ENCODE assay signal across 23 cellular contexts in the genomic region with DNA sequence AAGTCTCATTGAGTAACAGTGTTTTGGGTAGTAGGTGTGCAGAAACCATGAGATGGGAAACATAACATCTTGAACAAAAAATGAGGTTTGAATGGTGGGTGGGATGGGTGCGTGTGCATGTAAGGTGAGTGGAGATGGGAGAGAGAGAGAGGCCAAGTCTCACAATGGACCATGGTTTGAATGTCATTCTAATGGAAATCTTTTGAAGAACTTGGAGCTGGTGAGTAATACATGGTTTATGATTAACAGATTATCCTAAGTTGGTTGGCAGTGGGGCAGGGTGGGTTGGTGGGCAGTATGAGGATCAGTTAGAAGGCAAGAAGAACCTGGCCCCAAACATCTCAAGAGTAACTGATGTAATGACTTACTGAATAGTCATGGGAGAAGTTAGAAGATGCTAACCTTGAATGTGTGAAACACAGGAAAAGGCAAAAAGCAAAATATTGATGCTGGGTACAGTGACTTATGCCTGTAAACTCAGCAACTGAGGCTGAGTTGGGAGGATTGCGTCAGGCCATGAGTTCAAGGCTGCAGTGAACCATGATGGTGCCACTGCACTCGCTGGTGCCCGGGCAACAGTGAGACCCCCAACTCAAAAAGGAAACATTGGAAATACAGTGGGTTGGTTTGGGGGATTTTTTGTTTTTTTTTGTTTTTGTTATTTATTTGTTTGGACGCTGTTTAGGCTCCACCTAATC. TPM values are rescaled to one million over a fixed set of nuclear protein-coding genes. Genes with fewer than 3 reads are reported as not detected.
DNase-seq lines count a peak whose midpoint lies in the region; TF ChIP-seq lines count a peak whose summit lies in the region.
"Had no signal": no experiment of that assay in that cellular context is flagged by ENCODE, and none has a peak within 500 bp of the region (broad histone marks: within the 10 kb centered on the region; RNA-seq: fewer than 3 reads in every experiment).

No MANE protein-coding gene starts in this region.

- no peaks in the 10 kb centered on the region for H3K9me3 ChIP-seq in CD8-positive, alpha-beta memory T cell (ENCODE audit: low read length)
- H3K9me3 ChIP-seq in mesenchymal stem cell (ENCODE audit: control insufficient read depth, low read length) (no peaks in the 10 kb centered on the region), transverse colon (no peaks in the 10 kb centered on the region), trophoblast cell (ENCODE audit: insufficient read depth, low read depth, low read length) (no peaks in the 10 kb centered on the region)
- H3K9me3 ChIP-seq: BE2C, body of pancreas, MG63, right atrium auricular region had no signal

- H3K9me3 Mint-ChIP-seq in CD8-positive, alpha-beta memory T cell: no peaks in the 10 kb centered on the region
- H3K9me3 Mint-ChIP-seq in activated naive CD8-positive, alpha-beta T cell (ENCODE audit: low read depth): no peaks in the 10 kb centered on the region
- H3K9me3 Mint-ChIP-seq in T-helper 2 cell treated with Interferon-gamma antibody and Interleukin-4, amounts not matched to agents 5 μg/mL and 100 μg/mL, for 36 hours: no peaks in the 10 kb centered on the region
- H3K9me3 Mint-ChIP-seq: activated naive CD4-positive, alpha-beta T cell treated with anti-CD3 and anti-CD28 coated beads, Interleukin-2, amount 50 U/mL, for 72 hours; endodermal cell had no signal

- no peak for TF ChIP-seq EP300 in transverse colon (IDR thresholded peaks at IDR 0.05; ENCODE audit: low read depth)

- TF ChIP-seq POLR2A in transverse colon (IDR thresholded peaks at IDR 0.05): no peak

- no peaks in the 10 kb centered on the region for H3K27me3 Mint-ChIP-seq in CD8-positive, alpha-beta memory T cell
- H3K27me3 Mint-ChIP-seq in activated naive CD8-positive, alpha-beta T cell: no peaks in the 10 kb centered on the region
- no peaks in the 10 kb centered on the region for H3K27me3 Mint-ChIP-seq in T-helper 2 cell treated with Interferon-gamma antibody and Interleukin-4, amounts not matched to agents 5 μg/mL and 100 μg/mL, for 36 hours (ENCODE audit: low read depth)

- H4K8ac ChIP-seq in mesenchymal stem cell (ENCODE audit: low read length): no peak overlapping the region
- no peak overlapping the region for H4K8ac ChIP-seq in trophoblast cell (ENCODE audit: low read depth, low read length)

- peak overlapping the region in 6 of 8 donors; percentile 2 to 71 (median 13) for H3K27ac Mint-ChIP-seq in CD8-positive, alpha-beta memory T cell
- peak overlapping the region; percentile 62 for H3K27ac Mint-ChIP-seq in activated naive CD8-positive, alpha-beta T cell
- no peak overlapping the region for H3K27ac Mint-ChIP-seq in T-helper 2 cell treated with Interferon-gamma antibody and Interleukin-4, amounts not matched to agents 5 μg/mL and 100 μg/mL, for 36 hours
- H3K27ac Mint-ChIP-seq: endodermal cell had no signal

- H3K23ac ChIP-seq in mesenchymal stem cell (ENCODE audit: low read length in 2 of 2) (no peak overlapping the region), trophoblast cell (ENCODE audit: low read length) (no peak overlapping the region)

- no peaks in the 10 kb centered on the region for H3K27me3 ChIP-seq in CD8-positive, alpha-beta memory T cell (ENCODE audit: insufficient read depth, low read length, poor library complexity, severe bottlenecking)
- H3K27me3 ChIP-seq in mesenchymal stem cell (ENCODE audit: control insufficient read depth in 1 of 2, insufficient read depth in 1 of 2, low read length in 2 of 2): no peaks in the 10 kb centered on the region
- H3K27me3 ChIP-seq in transverse colon: no peaks in the 10 kb centered on the region
- no peaks in the 10 kb centered on the region for H3K27me3 ChIP-seq in trophoblast cell (ENCODE audit: insufficient read depth, low read length)
- H3K27me3 ChIP-seq: BE2C, body of pancreas, MG63, right atrium auricular region had no signal

- no peaks in the 10 kb centered on the region for H3K79me2 ChIP-seq in trophoblast cell (ENCODE audit: control insufficient read depth, insufficient read depth, low read length, poor library complexity)

- H3K4me3 Mint-ChIP-seq in CD8-positive, alpha-beta memory T cell: no peak overlapping the region
- no peak overlapping the region for H3K4me3 Mint-ChIP-seq in activated naive CD8-positive, alpha-beta T cell
- no peak overlapping the region for H3K4me3 Mint-ChIP-seq in T-helper 2 cell treated with Interferon-gamma antibody and Interleukin-4, amounts not matched to agents 5 μg/mL and 100 μg/mL, for 36 hours
- H3K4me3 Mint-ChIP-seq: endodermal cell had no signal

- peaks cover 14 to 21% (median 16%) of the 10 kb centered on the region in 3 donors for H3K4me1 Mint-ChIP-seq in CD8-positive, alpha-beta memory T cell
- H3K4me1 Mint-ChIP-seq in activated naive CD8-positive, alpha-beta T cell (ENCODE audit: low read depth): peaks cover 18% of the 10 kb centered on the region
- H3K4me1 Mint-ChIP-seq in T-helper 2 cell treated with Interferon-gamma antibody and Interleukin-4, amounts not matched to agents 5 μg/mL and 100 μg/mL, for 36 hours (ENCODE audit: low read depth): peaks cover 5% of the 10 kb centered on the region

- no peaks in the 10 kb centered on the region for H3K4me1 ChIP-seq in CD8-positive, alpha-beta memory T cell (ENCODE audit: insufficient read depth, low read length)
- H3K4me1 ChIP-seq in mesenchymal stem cell (ENCODE audit: control insufficient read depth, insufficient read depth, low read depth, low read length): peaks cover 4% of the 10 kb centered on the region
- no peaks in the 10 kb centered on the region for H3K4me1 ChIP-seq in transverse colon
- H3K4me1 ChIP-seq in trophoblast cell (ENCODE audit: control insufficient read depth in 1 of 2, insufficient read depth in 2 of 2, low read length in 2 of 2): no peaks in the 10 kb centered on the region
- H3K4me1 ChIP-seq: BE2C, right atrium auricular region had no signal

- no peak overlapping the region for H3K27ac ChIP-seq in CD8-positive, alpha-beta memory T cell (ENCODE audit: low read depth, low read length)
- H3K27ac ChIP-seq in mesenchymal stem cell (ENCODE audit: low read length, poor library complexity, severe bottlenecking): peak overlapping the region; percentile 5
- H3K27ac ChIP-seq in transverse colon: no peak overlapping the region
- H3K27ac ChIP-seq in trophoblast cell (ENCODE audit: low read depth, low read length): no peak overlapping the region
- H3K27ac ChIP-seq: body of pancreas, right atrium auricular region had no signal

- H2BK12ac ChIP-seq in mesenchymal stem cell (ENCODE audit: low read length in 2 of 2) (no peak overlapping the region), trophoblast cell (ENCODE audit: low read length) (no peak overlapping the region)

- 99% methylated on average over 5 of the region's 5 CpGs for WGBS in mesenchymal stem cell
- 91 to 93% methylated on average over 5 of the region's 5 CpGs for WGBS in transverse colon (ENCODE audit: low coverage in 1 of 2), 2 donors
- WGBS in trophoblast cell (ENCODE audit: extremely low coverage, insufficient coverage, insufficient read length): 100% methylated on average over 2 of the region's 5 CpGs

- H2AK5ac ChIP-seq in mesenchymal stem cell (ENCODE audit: low read length, severe bottlenecking): no peak overlapping the region
- no peak overlapping the region for H2AK5ac ChIP-seq in trophoblast cell (ENCODE audit: low read length)

- no peak overlapping the region for H2BK15ac ChIP-seq in mesenchymal stem cell (ENCODE audit: low read depth, poor library complexity, severe bottlenecking)

- H3K9ac ChIP-seq in mesenchymal stem cell (ENCODE audit: low read length): no peak overlapping the region
- no peak overlapping the region for H3K9ac ChIP-seq in trophoblast cell (ENCODE audit: low read length)

- CTCF ChIA-PET in CD8-positive, alpha-beta memory T cell (lab: Charles Lee): no interaction called here

- H3K79me1 ChIP-seq in mesenchymal stem cell (replicated peaks; ENCODE audit: low read length, poor library complexity, severe bottlenecking): peaks cover 2% of the 10 kb centered on the region
- H3K79me1 ChIP-seq in trophoblast cell (ENCODE audit: low read length): no peaks in the 10 kb centered on the region

- H3K4me2 ChIP-seq in mesenchymal stem cell (ENCODE audit: low read length, poor library complexity, severe bottlenecking) (no peak overlapping the region), trophoblast cell (ENCODE audit: low read length) (no peak overlapping the region)

- H3K18ac ChIP-seq in mesenchymal stem cell (ENCODE audit: low read depth in 1 of 2, low read length in 2 of 2) (no peak overlapping the region), trophoblast cell (ENCODE audit: low read length) (no peak overlapping the region)

- H4K12ac ChIP-seq in trophoblast cell (ENCODE audit: low read depth, low read length): no peak overlapping the region

- intact Hi-C loops in transverse colon (cut with DNase I; ENCODE audit: low total_unique reads): no loop called here

- TF ChIP-seq CTCF in transverse colon (IDR thresholded peaks at IDR 0.05): no peak

- peaks cover 0 to 63% (median 13%) of the 10 kb centered on the region in 3 donors for H3K36me3 Mint-ChIP-seq in CD8-positive, alpha-beta memory T cell
- peaks cover 10% of the 10 kb centered on the region for H3K36me3 Mint-ChIP-seq in activated naive CD8-positive, alpha-beta T cell
- peaks cover 49% of the 10 kb centered on the region for H3K36me3 Mint-ChIP-seq in T-helper 2 cell treated with Interferon-gamma antibody and Interleukin-4, amounts not matched to agents 5 μg/mL and 100 μg/mL, for 36 hours (ENCODE audit: low read depth)

- H2BK120ac ChIP-seq in mesenchymal stem cell (ENCODE audit: low read depth, low read length): no peak overlapping the region
- H2BK120ac ChIP-seq in trophoblast cell (ENCODE audit: insufficient read depth, low read length, poor library complexity): no peak overlapping the region

- DNase-seq in ACHN: peak; percentile 37
- no peak for DNase-seq in CD8-positive, alpha-beta memory T cell
- DNase-seq in mesenchymal stem cell: no peak
- no peak for DNase-seq in transverse colon
- no peak for DNase-seq in trophoblast cell
- no peak for DNase-seq in T-helper 2 cell treated with Interferon-gamma antibody and Interleukin-4, amounts not matched to agents 5 μg/mL and 100 μg/mL, for 36 hours (ENCODE audit: low spot score)
- DNase-seq: activated CD4-positive, alpha-beta T cell treated with anti-CD3 and anti-CD28 coated beads for 1 hour; activated CD8-positive, alpha-beta memory T cell treated with anti-CD3 and anti-CD28 coated beads, Interleukin-2, amount 50 U/mL, for 48 hours; BE2C; body of pancreas; DMS153; endodermal cell; GF-D8; HCEC 1CT; head of caudate nucleus; MG63; NCI-H1694; NCI-H774; stimulated activated CD4-positive, alpha-beta T cell treated with anti-CD3 and anti-CD28 coated beads, Interleukin-15, amount 100 ng/mL, for 24 hours; T1000 had no signal

- H2BK5ac ChIP-seq in mesenchymal stem cell (ENCODE audit: low read depth, low read length, poor library complexity, severe bottlenecking): no peak overlapping the region
- no peak overlapping the region for H2BK5ac ChIP-seq in trophoblast cell (ENCODE audit: low read depth, low read length, poor library complexity)

- H3K14ac ChIP-seq in mesenchymal stem cell (ENCODE audit: low read length in 2 of 2): no peak overlapping the region
- H3K14ac ChIP-seq in trophoblast cell (ENCODE audit: low read length): no peak overlapping the region

- POLR2A ChIA-PET in CD8-positive, alpha-beta memory T cell (lab: Charles Lee): no interaction called here

- no peak overlapping the region for H2AFZ ChIP-seq in mesenchymal stem cell (ENCODE audit: low read depth, low read length)
- no peak overlapping the region for H2AFZ ChIP-seq in trophoblast cell (ENCODE audit: insufficient read depth, low read length, poor library complexity)

- H3K36me3 ChIP-seq in CD8-positive, alpha-beta memory T cell (ENCODE audit: insufficient read depth, low read length): peaks cover 12% of the 10 kb centered on the region
- H3K36me3 ChIP-seq in mesenchymal stem cell (ENCODE audit: control insufficient read depth in 1 of 2, insufficient read depth in 2 of 2, low read depth in 1 of 2, low read length in 2 of 2) (peaks cover 6 to 80% of the 10 kb centered on the region in 2 experiments), transverse colon (peaks cover 0 to 35% (median 17%) of the 10 kb centered on the region in 4 donors), trophoblast cell (ENCODE audit: control insufficient read depth in 1 of 2, insufficient read depth in 2 of 2, low read length in 2 of 2) (peaks cover 6 to 11% of the 10 kb centered on the region in 2 experiments)

- H4K91ac ChIP-seq in mesenchymal stem cell (ENCODE audit: low read length): no peak overlapping the region
- H4K91ac ChIP-seq in trophoblast cell (ENCODE audit: low read depth, low read length): no peak overlapping the region

- H3K4ac ChIP-seq in mesenchymal stem cell (ENCODE audit: low read depth in 1 of 2, low read length in 2 of 2): no peak overlapping the region
- H3K4ac ChIP-seq in trophoblast cell (ENCODE audit: low read depth, low read length): no peak overlapping the region

- H3K4me3 ChIP-seq in CD8-positive, alpha-beta memory T cell (ENCODE audit: low read length): no peak overlapping the region
- H3K4me3 ChIP-seq in mesenchymal stem cell (ENCODE audit: insufficient read depth in 1 of 2, low read depth in 1 of 2, low read length in 2 of 2) (no peak overlapping the region), transverse colon (no peak overlapping the region), trophoblast cell (ENCODE audit: low read depth, low read length) (no peak overlapping the region)
- H3K4me3 ChIP-seq: body of pancreas, MG63, right atrium auricular region had no signal

- in situ Hi-C loops in ACHN (cut with HindIII; ENCODE audit: low pct_ligation_motif_present, low pct_unique_long_range_greater_than_20kb, low sequenced_read_pairs) (no loop called here), transverse colon (cut with MboI; ENCODE audit: low pct_ligation_motif_present in 1 of 4, low pct_unique_long_range_greater_than_20kb in 1 of 4, low sequenced_read_pairs in 3 of 4) (no loop called here)

RNA-seq across cellular contexts. Expression of a gene that starts 32.7 kb away (rescaled TPM):
- total RNA-seq in CD8-positive, alpha-beta memory T cell: 100 to 1,000 TPM; 198 to 203 TPM
- polyA plus RNA-seq in CD8-positive, alpha-beta memory T cell: 147 TPM
- 150 TPM for polyA plus RNA-seq in mesenchymal stem cell (2013, experiment 1 of 2)
- polyA plus RNA-seq in mesenchymal stem cell (2013, experiment 2 of 2): 155 TPM
- total RNA-seq in transverse colon: 100 to 1,000 TPM in 3 of 4 donors, 10 to 100 TPM in 1; 78.9 to 203 (median 139) TPM
- polyA plus RNA-seq in trophoblast cell (2013): 195 and 202 TPM in 2 replicates

RNA-seq across cellular contexts. Expression of a gene that starts 40.7 kb away (rescaled TPM):
- 10 to 100 TPM; 24.7 to 33.4 TPM for total RNA-seq in CD8-positive, alpha-beta memory T cell
- polyA plus RNA-seq in CD8-positive, alpha-beta memory T cell: 12.6 TPM
- polyA plus RNA-seq in mesenchymal stem cell (2013, experiment 1 of 2): 9.6 TPM
- polyA plus RNA-seq in mesenchymal stem cell (2013, experiment 2 of 2): 12.3 TPM
- total RNA-seq in transverse colon: 10 to 100 TPM in 2 of 4 donors, 1 to 10 TPM in 2; 2.2 to 17.6 (median 9.6) TPM
- 13.0 and 13.6 TPM in 2 replicates for polyA plus RNA-seq in trophoblast cell (2013)
